ENCODE assay signal across 20 cellular contexts in genomic region chr10:15046626-15047025, GRCh38. TPM values are rescaled to one million over a fixed set of nuclear protein-coding genes. Genes with fewer than 3 reads are reported as not detected.
DNase-seq lines count a peak whose midpoint lies in the region; ATAC-seq and TF ChIP-seq lines count a peak whose summit lies in the region.
"Had no signal": no experiment of that assay in that cellular context is flagged by ENCODE, and none has a peak within 500 bp of the region (broad histone marks: within the 10 kb centered on the region; RNA-seq: fewer than 3 reads in every experiment).

No MANE protein-coding gene starts in this region.

- no peaks in the 10 kb centered on the region for H3K79me2 ChIP-seq in GM23338 (replicated peaks; ENCODE audit: insufficient read depth)

- H4K91ac ChIP-seq in mesenchymal stem cell (ENCODE audit: low read length), result no peak overlapping the region

- H2BK120ac ChIP-seq in mesenchymal stem cell (ENCODE audit: low read depth, low read length), result no peak overlapping the region

- no peak overlapping the region for H2BK5ac ChIP-seq in mesenchymal stem cell (ENCODE audit: low read depth, low read length, poor library complexity, severe bottlenecking)

- H3K9ac ChIP-seq in mesenchymal stem cell (ENCODE audit: low read length), result no peak overlapping the region

- H3K4me3 Mint-ChIP-seq in chondrocyte (ENCODE audit: unreplicated experiment) (no peak overlapping the region), GM23338 (no peak overlapping the region)
- H3K4me3 Mint-ChIP-seq: activated naive CD8-positive, alpha-beta T cell treated with anti-CD3 and anti-CD28 coated beads, Interleukin-2, amount 10 ng/mL, durations not matched to agents 7 days and 5 days had no signal

- H2AFZ ChIP-seq in mesenchymal stem cell (ENCODE audit: low read depth, low read length) (no peak overlapping the region), GM23338 (no peak overlapping the region)

- 40% methylated on average over 4 of the region's 5 CpGs for WGBS in mesenchymal stem cell

- H3K27ac Mint-ChIP-seq in chondrocyte (ENCODE audit: unreplicated experiment) (peak overlapping the region; percentile 94), GM23338 (no peak overlapping the region)
- H3K27ac Mint-ChIP-seq: activated naive CD8-positive, alpha-beta T cell treated with anti-CD3 and anti-CD28 coated beads, Interleukin-2, amount 10 ng/mL, durations not matched to agents 7 days and 5 days had no signal

- no peak overlapping the region for H3K4me3 ChIP-seq in mesenchymal stem cell (ENCODE audit: insufficient read depth in 1 of 2, low read depth in 1 of 2, low read length in 2 of 2)
- H3K4me3 ChIP-seq in GM23338, result no peak overlapping the region
- H3K4me3 ChIP-seq: dorsolateral prefrontal cortex, esophagus squamous epithelium, spleen, stomach had no signal

- no peak for ATAC-seq in activated CD4-positive, CD25-positive, alpha-beta regulatory T cell treated with anti-CD3 and anti-CD28 coated beads, Interleukin-2, amount 50 U/mL, for 24 hours
- no peak for ATAC-seq in GM23338

- H3K27me3 Mint-ChIP-seq in chondrocyte (ENCODE audit: low read depth), result no peaks in the 10 kb centered on the region
- peaks cover 2% of the 10 kb centered on the region for H3K27me3 Mint-ChIP-seq in GM23338 (ENCODE audit: insufficient read depth, low read depth, poor library complexity)

- H3K27ac ChIP-seq in mesenchymal stem cell (ENCODE audit: low read length, poor library complexity, severe bottlenecking) (no peak overlapping the region), GM23338 (ENCODE audit: low read depth) (no peak overlapping the region)
- H3K27ac ChIP-seq: neutrophil, stomach had no signal

- H2BK15ac ChIP-seq in mesenchymal stem cell (ENCODE audit: low read depth, poor library complexity, severe bottlenecking), result no peak overlapping the region

- DNase-seq in A172 (ENCODE audit: low spot score) (peak; percentile 14), HCEC 1CT (peak; percentile 17), chondrocyte (ENCODE audit: low spot score) (no peak), mesenchymal stem cell (peak; percentile 14), retina (no peak), GM23338 (ENCODE audit: low spot score) (no peak), NCI-H446 (lab: John Stamatoyannopoulos, UW) (no peak)
- DNase-seq: activated naive CD8-positive, alpha-beta T cell treated with anti-CD3 and anti-CD28 coated beads, Interleukin-2, amount 10 ng/mL, durations not matched to agents 7 days and 5 days; activated T-cell treated with anti-CD3 and anti-CD28 coated beads, Interleukin-2, amount 50 U/mL, for 48 hours; Caco-2; dorsolateral prefrontal cortex; esophagus squamous epithelium; Karpas-422; midbrain; NCI-H1436 treated with DMSO at 0.1 percent for 48 hours; NCI-H2227 treated with DMSO at 0.1 percent for 48 hours; spleen; stomach had no signal

- H3K4me2 ChIP-seq in mesenchymal stem cell (ENCODE audit: low read length, poor library complexity, severe bottlenecking) (no peak overlapping the region), GM23338 (no peak overlapping the region)

- TF ChIP-seq CTCF in chondrocyte (IDR thresholded peaks at IDR 0.05) (no peak), GM23338 (conservative IDR thresholded peaks at IDR 0.05; ENCODE audit: low read depth in 2 of 2) (no peak)

- no peaks in the 10 kb centered on the region for H3K36me3 ChIP-seq in mesenchymal stem cell (ENCODE audit: control insufficient read depth in 1 of 2, insufficient read depth in 2 of 2, low read depth in 1 of 2, low read length in 2 of 2)
- no peaks in the 10 kb centered on the region for H3K36me3 ChIP-seq in GM23338 (ENCODE audit: insufficient read depth)
- H3K36me3 ChIP-seq: esophagus squamous epithelium, neutrophil, spleen, stomach had no signal

- H3K9me3 Mint-ChIP-seq in chondrocyte (ENCODE audit: low read depth) (peaks cover 3% of the 10 kb centered on the region), GM23338 (no peaks in the 10 kb centered on the region; the same call in 2 of the 3 replicates)

- H3K4me1 ChIP-seq in mesenchymal stem cell (ENCODE audit: control insufficient read depth, insufficient read depth, low read depth, low read length) (peaks cover 5% of the 10 kb centered on the region), GM23338 (ENCODE audit: insufficient read depth) (peaks cover 11% of the 10 kb centered on the region; the same call in 1 of the 2 replicates)
- H3K4me1 ChIP-seq: Caco-2, spleen, stomach had no signal

- no peak overlapping the region for H3K18ac ChIP-seq in mesenchymal stem cell (ENCODE audit: low read depth in 1 of 2, low read length in 2 of 2)

- no peaks in the 10 kb centered on the region for H4K20me1 ChIP-seq in GM23338 (replicated peaks; ENCODE audit: insufficient read depth)

- peaks cover 0 to 2% of the 10 kb centered on the region in 2 experiments for H3K27me3 ChIP-seq in mesenchymal stem cell (ENCODE audit: control insufficient read depth in 1 of 2, insufficient read depth in 1 of 2, low read length in 2 of 2)
- no peaks in the 10 kb centered on the region for H3K27me3 ChIP-seq in GM23338 (ENCODE audit: insufficient read depth)
- H3K27me3 ChIP-seq: dorsolateral prefrontal cortex, esophagus squamous epithelium, neutrophil, spleen, stomach had no signal

- no peaks in the 10 kb centered on the region for H3K79me1 ChIP-seq in mesenchymal stem cell (replicated peaks; ENCODE audit: low read length, poor library complexity, severe bottlenecking)

- H3K4me1 Mint-ChIP-seq in chondrocyte (ENCODE audit: low read depth) (peaks cover 45% of the 10 kb centered on the region), GM23338 (peaks cover 8% of the 10 kb centered on the region)

- H4K8ac ChIP-seq in mesenchymal stem cell (ENCODE audit: low read length), result no peak overlapping the region

- H2AK5ac ChIP-seq in mesenchymal stem cell (ENCODE audit: low read length, severe bottlenecking), result no peak overlapping the region

- 0 out of 2 replicates have a peak, but pooled peaks cover 3% of the 10 kb centered on the region for H3K9me2 ChIP-seq in GM23338 (ENCODE audit: insufficient read depth)

- no peak overlapping the region for H3K23ac ChIP-seq in mesenchymal stem cell (ENCODE audit: low read length in 2 of 2)

- no peak overlapping the region for H3K4ac ChIP-seq in mesenchymal stem cell (ENCODE audit: low read depth in 1 of 2, low read length in 2 of 2)

- peaks cover 2% of the 10 kb centered on the region for H3K36me3 Mint-ChIP-seq in chondrocyte (ENCODE audit: low read depth)
- H3K36me3 Mint-ChIP-seq in GM23338 (ENCODE audit: low read depth), result peaks cover 3% of the 10 kb centered on the region; the same call in 1 of the 3 replicates

- no peak overlapping the region for H3K14ac ChIP-seq in mesenchymal stem cell (ENCODE audit: low read length in 2 of 2)

- no peak overlapping the region for H2BK12ac ChIP-seq in mesenchymal stem cell (ENCODE audit: low read length in 2 of 2)

- no peaks in the 10 kb centered on the region for H3K9me3 ChIP-seq in mesenchymal stem cell (ENCODE audit: control insufficient read depth, low read length)
- H3K9me3 ChIP-seq: esophagus squamous epithelium, neutrophil, spleen, stomach had no signal

- no peaks in the 10 kb centered on the region for H3F3A ChIP-seq in GM23338 (replicated peaks; ENCODE audit: low read depth)

TF ChIP-seq in GM23338, 12 proteins besides CTCF, POLR2A, EP300 and RAD21 (continues in another document):
- TF ChIP-seq REST (IDR thresholded peaks at IDR 0.05; ENCODE audit: unreplicated experiment) (no peak), NANOG (IDR thresholded peaks at IDR 0.05; ENCODE audit: borderline replicate concordance) (no peak), JUNB (IDR thresholded peaks at IDR 0.05; ENCODE audit: unreplicated experiment) (no peak), STAT1 (IDR thresholded peaks at IDR 0.05; ENCODE audit: unreplicated experiment) (no peak)

RNA-seq across cellular contexts. Expression of gene OLAH, which starts 2.9 kb away (rescaled TPM):
- not detected in 2 replicates for total RNA-seq in A172 (2014; rRNA removed; shearing (Covaris generic))
- total RNA-seq in chondrocyte, result 1.9 to 3.4 TPM (median 2.1 TPM) in 3 replicates
- polyA plus RNA-seq in mesenchymal stem cell (2013, experiment 1 of 2), result 0.17 TPM
- 0.18 TPM for polyA plus RNA-seq in mesenchymal stem cell (2013, experiment 2 of 2)
- not detected in 2 replicates for total RNA-seq in GM23338 (2014; rRNA removed; shearing (Covaris generic))
- 0.12 TPM in 1 of 2 replicates, not detected in the other for polyA plus RNA-seq in GM23338 (2016; fragmentation: Nextera tagmentation; extraction: Ambion mirVana)
- total RNA-seq: Caco-2, stomach had no signal

RNA-seq across cellular contexts. Expression of gene ACBD7, which starts 42.0 kb away (rescaled TPM):
- 3.7 and 9.3 TPM in 2 replicates for total RNA-seq in A172 (2014; rRNA removed; shearing (Covaris generic))
- total RNA-seq in chondrocyte, result 0.51 to 2.2 TPM (median 1.1 TPM) in 3 replicates
- 0.07 TPM for polyA plus RNA-seq in mesenchymal stem cell (2013, experiment 1 of 2)
- polyA plus RNA-seq in mesenchymal stem cell (2013, experiment 2 of 2), result not detected
- total RNA-seq in GM23338 (2014; rRNA removed; shearing (Covaris generic)), result 14.7 and 24.1 TPM in 2 replicates
- 1.2 and 2.8 TPM in 2 replicates for polyA plus RNA-seq in GM23338 (2016; fragmentation: Nextera tagmentation; extraction: Ambion mirVana)
- polyA plus RNA-seq: stomach had no signal

RNA-seq across cellular contexts. Expression of gene RPP38, which starts 50.5 kb away (rescaled TPM):
- total RNA-seq in A172 (2014; rRNA removed; shearing (Covaris generic)), result 21.0 and 24.9 TPM in 2 replicates
- 13.2 to 14.3 TPM (median 13.5 TPM) in 3 replicates for total RNA-seq in chondrocyte
- 22.1 TPM for polyA plus RNA-seq in mesenchymal stem cell (2013, experiment 1 of 2)
- polyA plus RNA-seq in mesenchymal stem cell (2013, experiment 2 of 2), result 21.2 TPM
- 17.8 and 20.1 TPM in 2 replicates for total RNA-seq in GM23338 (2014; rRNA removed; shearing (Covaris generic))
- polyA plus RNA-seq in GM23338 (2016; fragmentation: Nextera tagmentation; extraction: Ambion mirVana), result 42.8 and 50.7 TPM in 2 replicates

Comparison
In these comparisons a context has a peak if more than half of its experiments do, and no peak if none do; other contexts are left out.
1. DNase-seq: peak in A172 (single experiment), HCEC 1CT (single experiment) and mesenchymal stem cell (single experiment); none in chondrocyte (single experiment), retina (single experiment), GM23338 (single experiment) and NCI-H446 (0 of 2).